ENCODE assay signal across 6 cellular contexts in the genomic region with DNA sequence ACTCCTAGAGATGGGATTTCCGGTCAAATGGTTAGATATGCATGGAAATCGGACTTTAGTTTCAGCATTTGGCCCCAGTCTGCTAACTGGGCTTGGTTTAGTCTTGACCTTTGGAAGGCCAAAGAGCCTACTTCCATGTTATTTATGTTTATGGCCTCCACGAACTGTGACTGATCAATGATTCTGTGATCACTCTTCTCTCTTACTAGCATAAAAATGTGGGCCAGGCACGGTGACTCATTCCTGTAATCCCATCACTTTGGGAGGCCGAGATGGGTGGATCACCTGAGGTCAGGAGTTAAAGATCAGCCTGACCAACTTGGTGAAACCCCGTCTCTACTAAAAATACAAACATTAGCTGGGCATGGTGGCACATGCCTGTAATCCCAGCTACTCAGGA. TPM values are rescaled to one million over a fixed set of nuclear protein-coding genes. Genes with fewer than 3 reads are reported as not detected.
DNase-seq lines count a peak whose midpoint lies in the region; ATAC-seq, FAIRE-seq and TF ChIP-seq lines count a peak whose summit lies in the region.
"Not testable (repeated sequence)": the region's sequence is repeated elsewhere in the genome, so short reads cannot be mapped to it uniquely, and the experiment has no call there.

No MANE protein-coding gene starts in this region.

- intact Hi-C loops in HepG2 (cut with micrococcal nuclease; ENCODE audit: unreplicated experiment), result not testable (repeated sequence)

- not testable (repeated sequence) for H3K4me3 ChIP-seq in GM23338; HepG2 (replicated peaks in 1 of 3; ENCODE audit: insufficient read depth in 1 of 3, low read depth in 2 of 3, low read length in 3 of 3); small intestine (ENCODE audit: low read depth in 1 of 2, low read length in 2 of 2)
- peak overlapping the region; percentile 27 for H3K4me3 ChIP-seq in SJCRH30

- H3K9ac ChIP-seq in HepG2 (ENCODE audit: insufficient read depth, low read depth, low read length), result not testable (repeated sequence)

- not testable (repeated sequence) for FAIRE-seq in HepG2 (lab: Jason Lieb, UNC); small intestine (lab: Jason Lieb, UNC)

- H3K36me3 Mint-ChIP-seq in GM23338 (ENCODE audit: low read depth), result not testable (repeated sequence)

- not testable (repeated sequence) for H3K4me1 Mint-ChIP-seq in GM23338

- not testable (repeated sequence) for H3K36me3 ChIP-seq in GM23338 (ENCODE audit: insufficient read depth); SJCRH30; HepG2 (replicated peaks in 1 of 2; ENCODE audit: control insufficient read depth in 1 of 2, insufficient read depth in 2 of 2, low read length in 2 of 2); small intestine (ENCODE audit: control insufficient read depth in 2 of 2, insufficient read depth in 2 of 2, low read length in 2 of 2)

- in situ Hi-C loops in HepG2 (cut with HindIII; ENCODE audit: extremely low pct_ligation_motif_present, low pct_unique_long_range_greater_than_20kb), result not testable (repeated sequence)

- TF ChIP-seq POLR2A in HepG2 (IDR thresholded peaks at IDR 0.05; ENCODE audit: insufficient read depth in 1 of 2, low read depth in 2 of 2, low read length in 2 of 2), result not testable (repeated sequence)

- not testable (repeated sequence) for H3K4me2 ChIP-seq in GM23338; HepG2 (ENCODE audit: low read depth, low read length)

- not testable (repeated sequence) for ATAC-seq in GM23338, HepG2

- DNase-seq in GM23338 (ENCODE audit: low spot score); HepG2 (ENCODE audit: low spot score): not testable (repeated sequence)
- peak in 1 of 2 experiments; percentile 4 for DNase-seq in SJCRH30
- peak; percentile 22 for DNase-seq in kidney tubule cell (ENCODE audit: low spot score)
- DNase-seq in mesenteric fat pad (ENCODE audit: low spot score), result peak; percentile 24
- DNase-seq in small intestine, result peak; percentile 82

- not testable (repeated sequence) for BruUV-seq in HepG2 (replicated peaks; lab: Mats Ljungman, UMichigan)

- not testable (repeated sequence) for H3F3A ChIP-seq in GM23338 (replicated peaks; ENCODE audit: low read depth)

- not testable (repeated sequence) for TF ChIP-seq EP300 in HepG2 (IDR thresholded peaks at IDR 0.05; ENCODE audit: low read depth in 2 of 2, low read length in 2 of 2); HepG2 (CRISPR knock-in tag; IDR thresholded peaks at IDR 0.05; ENCODE audit: borderline replicate concordance)

- TF ChIP-seq RAD21 in HepG2 (CRISPR knock-in tag; IDR thresholded peaks at IDR 0.05), result not testable (repeated sequence)

- POLR2A ChIA-PET in HepG2 (lab: Yijun Ruan, JAX), result not testable (repeated sequence)

- TF ChIP-seq CTCF in GM23338 (conservative IDR thresholded peaks at IDR 0.05; ENCODE audit: low read depth in 2 of 2); HepG2 (CRISPR knock-in tag; IDR thresholded peaks at IDR 0.05): not testable (repeated sequence)

- not testable (repeated sequence) for H3K79me2 ChIP-seq in GM23338 (replicated peaks; ENCODE audit: insufficient read depth); HepG2 (ENCODE audit: insufficient read depth, low read length)

- peaks cover 19% of the 10 kb centered on the region for H3K27me3 Mint-ChIP-seq in GM23338 (ENCODE audit: insufficient read depth, low read depth, poor library complexity)

- peak overlapping the region; percentile 66; the same call in 1 of the 2 replicates for H2AFZ ChIP-seq in GM23338
- not testable (repeated sequence) for H2AFZ ChIP-seq in HepG2 (ENCODE audit: low read length)

- H3K27ac Mint-ChIP-seq in GM23338, result not testable (repeated sequence)

- CTCF ChIA-PET in HepG2 (lab: Yijun Ruan, JAX; ENCODE audit: low intra/inter-chr PET ratio, low total read pairs), result not testable (repeated sequence)

- H3K4me1 ChIP-seq in GM23338 (ENCODE audit: insufficient read depth); SJCRH30; small intestine (ENCODE audit: control insufficient read depth in 2 of 2, insufficient read depth in 1 of 2, low read depth in 1 of 2, low read length in 1 of 2): not testable (repeated sequence)
- peaks cover 17% of the 10 kb centered on the region for H3K4me1 ChIP-seq in HepG2 (ENCODE audit: insufficient read depth, low read length)

- not testable (repeated sequence) for H3K9me3 ChIP-seq in SJCRH30 (replicated peaks); HepG2 (ENCODE audit: low read length); small intestine (ENCODE audit: control insufficient read depth, low read depth)

- H3K9me2 ChIP-seq in GM23338 (ENCODE audit: insufficient read depth), result not testable (repeated sequence)

- H3K4me3 Mint-ChIP-seq in GM23338, result not testable (repeated sequence)

- 11% methylated on average over 6 of the region's 6 CpGs for WGBS in HepG2 (ENCODE audit: low lambda C conversion rate)
- 21 to 74% (median 48%) methylated on average over 6 of the region's 6 CpGs for WGBS in small intestine, 3 donors

- not testable (repeated sequence) for H3K27me3 ChIP-seq in GM23338 (ENCODE audit: insufficient read depth); SJCRH30; HepG2 (ENCODE audit: control insufficient read depth in 1 of 2, insufficient read depth in 2 of 2, low read length in 2 of 2); small intestine (ENCODE audit: control insufficient read depth in 2 of 2, insufficient read depth in 2 of 2, low read length in 2 of 2)

- not testable (repeated sequence) for H3K27ac ChIP-seq in GM23338 (ENCODE audit: low read depth); HepG2 (ENCODE audit: extremely low read length, insufficient read depth, low read length)
- peak overlapping the region; percentile 9 for H3K27ac ChIP-seq in SJCRH30
- H3K27ac ChIP-seq in small intestine (ENCODE audit: low read depth in 1 of 2, low read length in 1 of 2), result peak overlapping the region in 1 of 2 donors; percentile 64

- H3K9me3 Mint-ChIP-seq in GM23338, result not testable (repeated sequence)

- not testable (repeated sequence) for H4K20me1 ChIP-seq in GM23338 (replicated peaks; ENCODE audit: insufficient read depth); HepG2 (ENCODE audit: insufficient read depth, low read length)

TF ChIP-seq in HepG2, 621 proteins besides CTCF, POLR2A, EP300 and RAD21:
- peak; percentile 59 for TF ChIP-seq FOSL2 (CRISPR knock-in tag; IDR thresholded peaks at IDR 0.05)

RNA-seq across cellular contexts. Expression of gene COX20, which starts 40.9 kb away (rescaled TPM):
- 19.3 and 20.0 TPM in 2 replicates for total RNA-seq in GM23338 (2014; rRNA removed; shearing (Covaris generic))
- polyA plus RNA-seq in GM23338 (2016; fragmentation: Nextera tagmentation; extraction: Ambion mirVana) (175 and 187 TPM in 2 replicates), HepG2 (2011; rRNA removed) (24.3 and 34.4 TPM in 2 replicates), small intestine (10 to 100 TPM; 37.1 to 66.9 (median 47.8) TPM)
- 23.9 and 33.5 TPM in 2 replicates for total RNA-seq in SJCRH30 (2014; rRNA removed; shearing (Covaris generic))
- total RNA-seq in HepG2 (2016; rRNA removed; fragmentation: Illumina TruSeq; extraction: Trizol) (95.8 and 110 TPM in 2 replicates), mesenteric fat pad (20.8 TPM)
- 122 and 124 TPM in 2 replicates for total RNA-seq in HepG2 (2016; cell fraction: cytosol; rRNA removed; fragmentation: Illumina TruSeq; extraction: Trizol; ENCODE audit: low read depth)
- total RNA-seq in HepG2 (2016; cell fraction: insoluble cytoplasmic fraction; rRNA removed; fragmentation: Illumina TruSeq; extraction: Trizol), result 90.4 and 108 TPM in 2 replicates
- 155 and 158 TPM in 2 replicates for total RNA-seq in HepG2 (2016; cell fraction: membrane; rRNA removed; fragmentation: Illumina TruSeq; extraction: Trizol)
- 33.7 and 46.6 TPM in 2 replicates for total RNA-seq in HepG2 (2016; cell fraction: nucleus; rRNA removed; fragmentation: Illumina TruSeq; extraction: Trizol)
- 18.9 and 30.5 TPM in 2 replicates for polyA plus RNA-seq in HepG2 (2011; cell fraction: cytosol; rRNA removed)
- 16.5 and 23.4 TPM in 2 replicates for polyA plus RNA-seq in HepG2 (2011; cell fraction: nucleus; rRNA removed)
- 51.2 and 83.5 TPM in 2 replicates for polyA plus RNA-seq in HepG2 (2012)
- polyA plus RNA-seq in HepG2 (2016; cell fraction: cytosol; fragmentation: Illumina TruSeq; extraction: Trizol; ENCODE audit: low read depth), result 262 and 273 TPM in 2 replicates
- polyA plus RNA-seq in HepG2 (2016; cell fraction: insoluble cytoplasmic fraction; fragmentation: Illumina TruSeq; extraction: Trizol; ENCODE audit: low read depth), result 173 and 179 TPM in 2 replicates
- 249 and 251 TPM in 2 replicates for polyA plus RNA-seq in HepG2 (2016; cell fraction: membrane; fragmentation: Illumina TruSeq; extraction: Trizol; ENCODE audit: low read depth)
- 103 and 109 TPM in 2 replicates for polyA plus RNA-seq in HepG2 (2016; cell fraction: nucleus; fragmentation: Illumina TruSeq; extraction: Trizol; ENCODE audit: insufficient read depth, low read depth)
- polyA minus RNA-seq in HepG2 (2011; rRNA and poly(A)+ RNA removed; ENCODE audit: low replicate concordance), result 5.2 and 10.0 TPM in 2 replicates
- polyA minus RNA-seq in HepG2 (2011; cell fraction: cytosol; rRNA and poly(A)+ RNA removed), result 8.2 and 13.3 TPM in 2 replicates
- polyA minus RNA-seq in HepG2 (2011; cell fraction: nucleus; rRNA and poly(A)+ RNA removed), result 49.2 and 55.6 TPM in 2 replicates
